18 cellular contexts compared by ENCODE assay signal in genomic region chr18:629303-630150, GRCh38. TPM values are rescaled to one million over a fixed set of nuclear protein-coding genes. Genes with fewer than 3 reads are reported as not detected.
A peak's percentile ranks its signal among the peaks of the same experiment; 100 is the strongest.
DNase-seq lines count a peak whose midpoint lies in the region; ATAC-seq and TF ChIP-seq lines count a peak whose summit lies in the region.
"Had no signal": no experiment of that assay in that cellular context is flagged by ENCODE, and none has a peak within 500 bp of the region (broad histone marks: within the 10 kb centered on the region; RNA-seq: fewer than 3 reads in every experiment).

No MANE protein-coding gene starts in this region.

- H4K91ac ChIP-seq in trophoblast cell (ENCODE audit: low read depth, low read length): no peak overlapping the region

- H3K4me1 Mint-ChIP-seq in neural progenitor cell: peaks cover 6% of the 10 kb centered on the region

- in situ Hi-C loops in astrocyte of the cerebellum (cut with HindIII; ENCODE audit: low sequenced_read_pairs): no loop called here

- H2AFZ ChIP-seq in SK-N-SH (ENCODE audit: low read depth) (no peak overlapping the region), neural progenitor cell (replicated peaks) (no peak overlapping the region), trophoblast cell (ENCODE audit: insufficient read depth, low read length, poor library complexity) (no peak overlapping the region)

- DNase-seq in SK-N-SH (no peak), astrocyte of the cerebellum (ENCODE audit: low read depth) (no peak), neural progenitor cell (ENCODE audit: low spot score) (no peak), trophoblast cell (no peak), NCI-H1694 treated with DMSO at 0.1 percent for 48 hours (lab: John Stamatoyannopoulos, UW) (no peak), NCI-H187 (lab: John Stamatoyannopoulos, UW) (no peak)
- DNase-seq: ACHN; activated CD8-positive, alpha-beta memory T cell treated with anti-CD3 and anti-CD28 coated beads, Interleukin-2, amount 50 U/mL, for 48 hours; aorta; effector memory CD4-positive, alpha-beta T cell; head of caudate nucleus; left ventricle myocardium superior; NCI-H446 treated with DMSO at 0.1 percent for 48 hours; uterus had no signal

- POLR2A ChIA-PET in SK-N-SH (lab: Yijun Ruan, JAX): no interaction called here

- H3K27me3 Mint-ChIP-seq in neural progenitor cell (ENCODE audit: insufficient read depth, low read depth): peaks cover 4% of the 10 kb centered on the region

- no peak overlapping the region for H3K14ac ChIP-seq in trophoblast cell (ENCODE audit: low read length)

- WGBS in SK-N-SH (ENCODE audit: low lambda C conversion rate): 69% methylated on average over 5 of the region's 5 CpGs
- no CpG with 5 or more reads among the region's 5 CpGs for WGBS in trophoblast cell (ENCODE audit: extremely low coverage, insufficient coverage, insufficient read length)

- H2BK12ac ChIP-seq in trophoblast cell (ENCODE audit: low read length): no peak overlapping the region

- H3K9me3 ChIP-seq in SK-N-SH: no peaks in the 10 kb centered on the region
- H3K9me3 ChIP-seq in neural progenitor cell (ENCODE audit: low read depth): no peaks in the 10 kb centered on the region
- H3K9me3 ChIP-seq in trophoblast cell (ENCODE audit: insufficient read depth, low read depth, low read length): no peaks in the 10 kb centered on the region
- H3K9me3 ChIP-seq: uterus had no signal

- TF ChIP-seq RAD21 in SK-N-SH (IDR thresholded peaks at IDR 0.05; ENCODE audit: low read length): no peak

- H2BK5ac ChIP-seq in trophoblast cell (ENCODE audit: low read depth, low read length, poor library complexity): no peak overlapping the region

- H3K79me2 ChIP-seq in SK-N-SH (ENCODE audit: insufficient read depth): no peaks in the 10 kb centered on the region
- no peaks in the 10 kb centered on the region for H3K79me2 ChIP-seq in neural progenitor cell (ENCODE audit: low read depth)
- H3K79me2 ChIP-seq in trophoblast cell (ENCODE audit: control insufficient read depth, insufficient read depth, low read length, poor library complexity): no peaks in the 10 kb centered on the region

- no peaks in the 10 kb centered on the region for H3K36me3 Mint-ChIP-seq in neural progenitor cell

- no peak for TF ChIP-seq EP300 in SK-N-SH (IDR thresholded peaks at IDR 0.05; ENCODE audit: borderline replicate concordance in 1 of 2, low read depth in 1 of 2, low read length in 1 of 2)

- no peak overlapping the region for H2AK5ac ChIP-seq in trophoblast cell (ENCODE audit: low read length)

- no peaks in the 10 kb centered on the region for H3K4me1 ChIP-seq in SK-N-SH (ENCODE audit: control insufficient read depth in 1 of 2, insufficient read depth in 2 of 2, low read depth in 1 of 2, low read length in 1 of 2)
- no peaks in the 10 kb centered on the region for H3K4me1 ChIP-seq in neural progenitor cell
- H3K4me1 ChIP-seq in trophoblast cell (ENCODE audit: control insufficient read depth in 1 of 2, insufficient read depth in 2 of 2, low read length in 2 of 2): no peaks in the 10 kb centered on the region
- H3K4me1 ChIP-seq: uterus had no signal

- no peak overlapping the region for H4K8ac ChIP-seq in trophoblast cell (ENCODE audit: low read depth, low read length)

- no peak overlapping the region for H3K4ac ChIP-seq in trophoblast cell (ENCODE audit: low read depth, low read length)

- H3F3A ChIP-seq in SK-N-SH (replicated peaks; ENCODE audit: insufficient read depth) (no peaks in the 10 kb centered on the region), neural progenitor cell (ENCODE audit: low read depth) (no peaks in the 10 kb centered on the region)

- no peak overlapping the region for H4K12ac ChIP-seq in trophoblast cell (ENCODE audit: low read depth, low read length)

- H3K36me3 ChIP-seq in SK-N-SH (replicated peaks in 1 of 2; ENCODE audit: control insufficient read depth in 1 of 2, insufficient read depth in 2 of 2, low read length in 1 of 2) (no peaks in the 10 kb centered on the region), neural progenitor cell (no peaks in the 10 kb centered on the region), trophoblast cell (ENCODE audit: control insufficient read depth in 1 of 2, insufficient read depth in 2 of 2, low read length in 2 of 2) (no peaks in the 10 kb centered on the region)
- H3K36me3 ChIP-seq: uterus had no signal

- no peaks in the 10 kb centered on the region for H3K9me2 ChIP-seq in SK-N-SH

- H4K20me1 ChIP-seq in SK-N-SH (ENCODE audit: insufficient read depth) (no peaks in the 10 kb centered on the region), neural progenitor cell (ENCODE audit: low read depth) (no peaks in the 10 kb centered on the region)

- H3K27me3 ChIP-seq in SK-N-SH (ENCODE audit: insufficient read depth) (no peaks in the 10 kb centered on the region; the same call in 1 of the 2 replicates), neural progenitor cell (no peaks in the 10 kb centered on the region), trophoblast cell (ENCODE audit: insufficient read depth, low read length) (no peaks in the 10 kb centered on the region)
- H3K27me3 ChIP-seq: uterus had no signal

- H3K4me3 Mint-ChIP-seq in neural progenitor cell: no peak overlapping the region

- TF ChIP-seq CTCF in SK-N-SH (IDR thresholded peaks at IDR 0.05) (peak; percentile 20; the same call in 1 of the 2 replicates), GM12872 (IDR thresholded peaks at IDR 0.05; ENCODE audit: insufficient read depth, low read depth, low read length) (peak; percentile 43; the same call in 1 of the 3 replicates), astrocyte of the cerebellum (IDR thresholded peaks at IDR 0.05; ENCODE audit: low read depth, low read length, missing control alignments) (peak; percentile 12), neural progenitor cell (IDR thresholded peaks at IDR 0.05) (peak; percentile 33)

- no peak overlapping the region for H2BK120ac ChIP-seq in trophoblast cell (ENCODE audit: insufficient read depth, low read length, poor library complexity)

- no peak overlapping the region for H3K18ac ChIP-seq in trophoblast cell (ENCODE audit: low read length)

- CTCF ChIA-PET in SK-N-SH (lab: Yijun Ruan, JAX): interaction anchor here (0.6 to 3.7 kb wide), 5 partner anchors 13 to 210 kb away, joined by 3 to 13 read pairs (median 5); no protein-coding TSS in a partner anchor

- H3K9ac ChIP-seq in SK-N-SH (no peak overlapping the region), neural progenitor cell (no peak overlapping the region), trophoblast cell (ENCODE audit: low read length) (no peak overlapping the region)

- no peak for ATAC-seq in SK-N-SH treated with all-trans-retinoic acid at 6 μM for 48 hours
- ATAC-seq: left ventricle myocardium superior had no signal

- H3K27ac Mint-ChIP-seq in neural progenitor cell: no peak overlapping the region

- H3K4me3 ChIP-seq in SK-N-SH (ENCODE audit: low read depth in 2 of 2, low read length in 1 of 2): no peak overlapping the region
- H3K4me3 ChIP-seq in astrocyte of the cerebellum (ENCODE audit: low read depth, low read length): no peak overlapping the region
- H3K4me3 ChIP-seq in neural progenitor cell: no peak overlapping the region
- H3K4me3 ChIP-seq in trophoblast cell (ENCODE audit: low read depth, low read length): no peak overlapping the region
- H3K4me3 ChIP-seq: skin epidermis, uterus had no signal

- H3K27ac ChIP-seq in SK-N-SH (ENCODE audit: low read depth in 2 of 2, low read length in 1 of 2) (no peak overlapping the region), neural progenitor cell (no peak overlapping the region), trophoblast cell (ENCODE audit: low read depth, low read length) (no peak overlapping the region)
- H3K27ac ChIP-seq: skin epidermis, uterus had no signal

- H3K9me3 Mint-ChIP-seq in neural progenitor cell: no peaks in the 10 kb centered on the region

- H3K4me2 ChIP-seq in SK-N-SH (no peak overlapping the region), neural progenitor cell (no peak overlapping the region), trophoblast cell (ENCODE audit: low read length) (no peak overlapping the region)

- no peaks in the 10 kb centered on the region for H3K79me1 ChIP-seq in trophoblast cell (ENCODE audit: low read length)

- no peak overlapping the region for H3K23ac ChIP-seq in trophoblast cell (ENCODE audit: low read length)

TF ChIP-seq in SK-N-SH, 30 proteins besides CTCF, POLR2A, EP300 and RAD21 (continues in another document):
- no peak for TF ChIP-seq FOXM1 (IDR thresholded peaks at IDR 0.05; ENCODE audit: low read depth)

TF ChIP-seq in SK-N-SH treated with all-trans-retinoic acid at 6 μM for 48 hours, 23 proteins besides CTCF, POLR2A, EP300 and RAD21 (continues in another document):
- TF ChIP-seq RARB (CRISPR knock-in tag; IDR thresholded peaks at IDR 0.05) (no peak), SNAI2 (CRISPR knock-in tag; IDR thresholded peaks at IDR 0.05) (no peak), ZC3H10 (CRISPR knock-in tag; IDR thresholded peaks at IDR 0.05) (no peak), ZNF565 (CRISPR knock-in tag; conservative IDR thresholded peaks at IDR 0.05; ENCODE audit: low read depth) (no peak), GLIS3 (CRISPR knock-in tag; IDR thresholded peaks at IDR 0.05) (no peak), BACH2 (CRISPR knock-in tag; IDR thresholded peaks at IDR 0.05; ENCODE audit: borderline replicate concordance) (no peak), OSR1 (CRISPR knock-in tag; IDR thresholded peaks at IDR 0.05) (no peak), TCF4 (CRISPR knock-in tag; IDR thresholded peaks at IDR 0.05; ENCODE audit: borderline replicate concordance) (no peak), ZFP30 (CRISPR knock-in tag; IDR thresholded peaks at IDR 0.05) (no peak), ZFP3 (CRISPR knock-in tag; IDR thresholded peaks at IDR 0.05) (no peak), ISL1 (CRISPR knock-in tag; IDR thresholded peaks at IDR 0.05) (no peak)

RNA-seq across cellular contexts. Expression of gene TYMS, which starts 27.9 kb away (rescaled TPM):
- polyA plus RNA-seq in SK-N-SH (2012; rRNA removed): 92.1 and 101 TPM in 2 replicates
- polyA plus RNA-seq in SK-N-SH (2012; cell fraction: cytosol; rRNA removed): 106 and 113 TPM in 2 replicates
- 41.9 and 43.5 TPM in 2 replicates for polyA plus RNA-seq in SK-N-SH (2012; cell fraction: nucleus; rRNA removed)
- 60.3 and 86.9 TPM in 2 replicates for total RNA-seq in neural progenitor cell (ENCODE audit: low replicate concordance)
- 79.9 and 81.7 TPM in 2 replicates for polyA plus RNA-seq in trophoblast cell (2013)

RNA-seq across cellular contexts. Expression of gene CLUL1, which starts 32.7 kb away (rescaled TPM):
- 1.0 and 1.5 TPM in 2 replicates for polyA plus RNA-seq in SK-N-SH (2012; rRNA removed)
- polyA plus RNA-seq in SK-N-SH (2012; cell fraction: cytosol; rRNA removed): 1.5 and 2.2 TPM in 2 replicates
- 0.32 and 1.5 TPM in 2 replicates for polyA plus RNA-seq in SK-N-SH (2012; cell fraction: nucleus; rRNA removed)
- 1.1 TPM in 1 of 2 replicates, not detected in the other for total RNA-seq in neural progenitor cell (ENCODE audit: low replicate concordance)
- polyA plus RNA-seq in trophoblast cell (2013): 0.39 and 0.49 TPM in 2 replicates
- total RNA-seq: aorta, left ventricle myocardium superior had no signal
- polyA plus RNA-seq: aorta had no signal

RNA-seq across cellular contexts. Expression of gene CETN1, which starts 49.3 kb away (rescaled TPM):
- polyA plus RNA-seq in SK-N-SH (2012; rRNA removed): not detected in 2 replicates
- polyA plus RNA-seq in SK-N-SH (2012; cell fraction: cytosol; rRNA removed): not detected in 2 replicates
- not detected in 2 replicates for polyA plus RNA-seq in SK-N-SH (2012; cell fraction: nucleus; rRNA removed)
- total RNA-seq in neural progenitor cell (ENCODE audit: low replicate concordance): not detected in 2 replicates
- not detected in 2 replicates for polyA plus RNA-seq in trophoblast cell (2013)
- total RNA-seq: aorta, left ventricle myocardium superior, uterus had no signal
- polyA plus RNA-seq: aorta, neural cell had no signal
